ENCODE assay signal across 10 cellular contexts in genomic region chr12:123131291-123131831, GRCh38. TPM values are rescaled to one million over a fixed set of nuclear protein-coding genes. Genes with fewer than 3 reads are reported as not detected.
DNase-seq lines count a peak whose midpoint lies in the region; ATAC-seq and FAIRE-seq lines count a peak whose summit lies in the region.
"Had no signal": no experiment of that assay in that cellular context is flagged by ENCODE, and none has a peak within 500 bp of the region (broad histone marks: within the 10 kb centered on the region; RNA-seq: fewer than 3 reads in every experiment).

No MANE protein-coding gene starts in this region.

- H3K36me3 ChIP-seq in small intestine (ENCODE audit: control insufficient read depth in 2 of 2, insufficient read depth in 2 of 2, low read length in 2 of 2), result no peaks in the 10 kb centered on the region

- CTCF ChIA-PET in activated CD8-positive, alpha-beta T cell treated with anti-CD3 and anti-CD28 coated beads, Interleukin-2, amount 10 ng/mL, durations not matched to agents 7 days and 5 days (lab: Charles Lee), result interaction anchor here (0.8 to 2.3 kb wide), 6 partner anchors 8 to 57 kb away, joined by 3 to 11 read pairs (median 4); no protein-coding TSS in a partner anchor

- H3K27ac ChIP-seq in small intestine (ENCODE audit: low read depth in 1 of 2, low read length in 1 of 2), result peak overlapping the region in 1 of 2 donors; percentile 70
- H3K27ac ChIP-seq: C4-2B had no signal

- no peak for FAIRE-seq in small intestine (lab: Jason Lieb, UNC)

- 87 to 96% (median 91%) methylated on average over 4 of the region's 4 CpGs for WGBS in small intestine, 3 donors

- peaks cover 27% of the 10 kb centered on the region for H3K4me1 Mint-ChIP-seq in activated CD4-positive, alpha-beta T cell treated with anti-CD3 and anti-CD28 coated beads, Interleukin-2, amount 10 ng/mL, durations not matched to agents 24 days and 14 days
- peaks cover 38% of the 10 kb centered on the region for H3K4me1 Mint-ChIP-seq in activated CD8-positive, alpha-beta T cell treated with anti-CD3 and anti-CD28 coated beads, Interleukin-2, amount 10 ng/mL, durations not matched to agents 7 days and 5 days (ENCODE audit: low read depth)
- peaks cover 49% of the 10 kb centered on the region for H3K4me1 Mint-ChIP-seq in stimulated activated naive CD8-positive, alpha-beta T cell treated with anti-CD3 and anti-CD28 coated beads, Interleukin-15, Interleukin-2, amounts not matched to agents 100 ng/mL and 50 ng/mL, for 24 hours (ENCODE audit: low read depth)

- peak overlapping the region; percentile 77 for H3K27ac Mint-ChIP-seq in activated CD4-positive, alpha-beta T cell treated with anti-CD3 and anti-CD28 coated beads, Interleukin-2, amount 10 ng/mL, durations not matched to agents 24 days and 14 days
- peak overlapping the region; percentile 89 for H3K27ac Mint-ChIP-seq in activated CD8-positive, alpha-beta T cell treated with anti-CD3 and anti-CD28 coated beads, Interleukin-2, amount 10 ng/mL, durations not matched to agents 7 days and 5 days
- H3K27ac Mint-ChIP-seq in stimulated activated naive CD8-positive, alpha-beta T cell treated with anti-CD3 and anti-CD28 coated beads, Interleukin-15, Interleukin-2, amounts not matched to agents 100 ng/mL and 50 ng/mL, for 24 hours, result peak overlapping the region; percentile 55
- H3K27ac Mint-ChIP-seq: natural killer cell treated with Interleukin-12 subunit alpha and Interleukin-12 subunit beta and Interleukin-15 and Interleukin-18, amount 100 ng/mL, for 72 hours had no signal

- H3K27me3 Mint-ChIP-seq in activated CD4-positive, alpha-beta T cell treated with anti-CD3 and anti-CD28 coated beads, Interleukin-2, amount 10 ng/mL, durations not matched to agents 24 days and 14 days, result no peaks in the 10 kb centered on the region
- H3K27me3 Mint-ChIP-seq in activated CD8-positive, alpha-beta T cell treated with anti-CD3 and anti-CD28 coated beads, Interleukin-2, amount 10 ng/mL, durations not matched to agents 7 days and 5 days (ENCODE audit: low read depth), result no peaks in the 10 kb centered on the region
- no peaks in the 10 kb centered on the region for H3K27me3 Mint-ChIP-seq in stimulated activated naive CD8-positive, alpha-beta T cell treated with anti-CD3 and anti-CD28 coated beads, Interleukin-15, Interleukin-2, amounts not matched to agents 100 ng/mL and 50 ng/mL, for 24 hours
- H3K27me3 Mint-ChIP-seq: natural killer cell treated with Interleukin-12 subunit alpha and Interleukin-12 subunit beta and Interleukin-15 and Interleukin-18, amount 100 ng/mL, for 72 hours had no signal

- DNase-seq in activated CD4-positive, alpha-beta T cell treated with anti-CD3 and anti-CD28 coated beads, Interleukin-2, amount 10 ng/mL, durations not matched to agents 24 days and 14 days, result no peak
- DNase-seq in activated CD4-positive, alpha-beta T cell treated with anti-CD3 and anti-CD28 coated beads, Interleukin-2, amount 50 U/mL, for 48 hours, result no peak
- DNase-seq in activated CD8-positive, alpha-beta T cell treated with anti-CD3 and anti-CD28 coated beads, Interleukin-2, amount 10 ng/mL, durations not matched to agents 7 days and 5 days, result no peak
- DNase-seq in left ventricle myocardium superior, result peak; percentile 40
- DNase-seq in stimulated activated CD4-positive, alpha-beta T cell treated with anti-CD3 and anti-CD28 coated beads, Interleukin-4, amount 100 ng/mL, for 4 hours, result no peak
- no peak for DNase-seq in small intestine

- H3K4me1 ChIP-seq in small intestine (ENCODE audit: control insufficient read depth in 2 of 2, insufficient read depth in 1 of 2, low read depth in 1 of 2, low read length in 1 of 2), result peaks cover 2 to 7% of the 10 kb centered on the region in 2 donors

- no peaks in the 10 kb centered on the region for H3K9me3 Mint-ChIP-seq in activated CD4-positive, alpha-beta T cell treated with anti-CD3 and anti-CD28 coated beads, Interleukin-2, amount 10 ng/mL, durations not matched to agents 24 days and 14 days
- no peaks in the 10 kb centered on the region for H3K9me3 Mint-ChIP-seq in activated CD8-positive, alpha-beta T cell treated with anti-CD3 and anti-CD28 coated beads, Interleukin-2, amount 10 ng/mL, durations not matched to agents 7 days and 5 days (ENCODE audit: insufficient read depth)
- H3K9me3 Mint-ChIP-seq in stimulated activated naive CD8-positive, alpha-beta T cell treated with anti-CD3 and anti-CD28 coated beads, Interleukin-15, Interleukin-2, amounts not matched to agents 100 ng/mL and 50 ng/mL, for 24 hours, result no peaks in the 10 kb centered on the region
- H3K9me3 Mint-ChIP-seq: natural killer cell treated with Interleukin-12 subunit alpha and Interleukin-12 subunit beta and Interleukin-15 and Interleukin-18, amount 100 ng/mL, for 72 hours had no signal

- intact Hi-C loops in activated CD4-positive, alpha-beta T cell treated with anti-CD3 and anti-CD28 coated beads, Interleukin-2, amount 10 ng/mL, durations not matched to agents 24 days and 14 days (cut with micrococcal nuclease), result no loop called here
- intact Hi-C loops in left ventricle myocardium superior (cut with micrococcal nuclease), result no loop called here

- H3K9me3 ChIP-seq in small intestine (ENCODE audit: control insufficient read depth, low read depth), result no peaks in the 10 kb centered on the region

- H3K4me3 Mint-ChIP-seq in activated CD4-positive, alpha-beta T cell treated with anti-CD3 and anti-CD28 coated beads, Interleukin-2, amount 10 ng/mL, durations not matched to agents 24 days and 14 days, result peak overlapping the region; percentile 68
- H3K4me3 Mint-ChIP-seq in activated CD8-positive, alpha-beta T cell treated with anti-CD3 and anti-CD28 coated beads, Interleukin-2, amount 10 ng/mL, durations not matched to agents 7 days and 5 days, result peak overlapping the region; percentile 55
- peak overlapping the region; percentile 30 for H3K4me3 Mint-ChIP-seq in stimulated activated naive CD8-positive, alpha-beta T cell treated with anti-CD3 and anti-CD28 coated beads, Interleukin-15, Interleukin-2, amounts not matched to agents 100 ng/mL and 50 ng/mL, for 24 hours
- H3K4me3 Mint-ChIP-seq: natural killer cell treated with Interleukin-12 subunit alpha and Interleukin-12 subunit beta and Interleukin-15 and Interleukin-18, amount 100 ng/mL, for 72 hours had no signal

- peaks cover 5% of the 10 kb centered on the region for H3K36me3 Mint-ChIP-seq in activated CD4-positive, alpha-beta T cell treated with anti-CD3 and anti-CD28 coated beads, Interleukin-2, amount 10 ng/mL, durations not matched to agents 24 days and 14 days (ENCODE audit: low read depth)
- peaks cover 3% of the 10 kb centered on the region for H3K36me3 Mint-ChIP-seq in activated CD8-positive, alpha-beta T cell treated with anti-CD3 and anti-CD28 coated beads, Interleukin-2, amount 10 ng/mL, durations not matched to agents 7 days and 5 days (ENCODE audit: low read depth)
- H3K36me3 Mint-ChIP-seq in stimulated activated naive CD8-positive, alpha-beta T cell treated with anti-CD3 and anti-CD28 coated beads, Interleukin-15, Interleukin-2, amounts not matched to agents 100 ng/mL and 50 ng/mL, for 24 hours (ENCODE audit: low read depth), result peaks cover 8% of the 10 kb centered on the region
- H3K36me3 Mint-ChIP-seq: natural killer cell treated with Interleukin-12 subunit alpha and Interleukin-12 subunit beta and Interleukin-15 and Interleukin-18, amount 100 ng/mL, for 72 hours had no signal

- H3K27me3 ChIP-seq in small intestine (ENCODE audit: control insufficient read depth in 2 of 2, insufficient read depth in 2 of 2, low read length in 2 of 2), result no peaks in the 10 kb centered on the region

- ATAC-seq in activated CD8-positive, alpha-beta T cell treated with anti-CD3 and anti-CD28 coated beads, Interleukin-2, amount 10 ng/mL, durations not matched to agents 7 days and 5 days, result peak; percentile 38
- peak; percentile 71 for ATAC-seq in left ventricle myocardium superior
- no peak for ATAC-seq in HG03460 (IDR thresholded peaks at IDR 0.05; ENCODE audit: unreplicated experiment)

- POLR2A ChIA-PET in activated CD8-positive, alpha-beta T cell treated with anti-CD3 and anti-CD28 coated beads, Interleukin-2, amount 10 ng/mL, durations not matched to agents 7 days and 5 days (lab: Charles Lee), result interaction anchor here (0.6 to 3.8 kb wide), 4 partner anchors 8 to 55 kb away, joined by 3 to 23 read pairs (median 10); no protein-coding TSS in a partner anchor

- H3K4me3 ChIP-seq in small intestine (ENCODE audit: low read depth in 1 of 2, low read length in 2 of 2), result no peak overlapping the region

RNA-seq across cellular contexts. Expression of gene PITPNM2, which starts 19.5 kb away (rescaled TPM):
- total RNA-seq in activated CD4-positive, alpha-beta T cell treated with anti-CD3 and anti-CD28 coated beads, Interleukin-2, amount 10 ng/mL, durations not matched to agents 24 days and 14 days, result 19.0 and 19.2 TPM in 2 replicates
- total RNA-seq in activated CD8-positive, alpha-beta T cell treated with anti-CD3 and anti-CD28 coated beads, Interleukin-2, amount 10 ng/mL, durations not matched to agents 7 days and 5 days, result 10 to 100 TPM; 17.7 to 18.3 TPM
- 20.8 TPM for total RNA-seq in left ventricle myocardium superior
- 1 to 10 TPM; 2.2 to 8.0 (median 2.9) TPM for polyA plus RNA-seq in small intestine
